Comparison of ENCODE assay signal across 8 cellular contexts in the genomic region with DNA sequence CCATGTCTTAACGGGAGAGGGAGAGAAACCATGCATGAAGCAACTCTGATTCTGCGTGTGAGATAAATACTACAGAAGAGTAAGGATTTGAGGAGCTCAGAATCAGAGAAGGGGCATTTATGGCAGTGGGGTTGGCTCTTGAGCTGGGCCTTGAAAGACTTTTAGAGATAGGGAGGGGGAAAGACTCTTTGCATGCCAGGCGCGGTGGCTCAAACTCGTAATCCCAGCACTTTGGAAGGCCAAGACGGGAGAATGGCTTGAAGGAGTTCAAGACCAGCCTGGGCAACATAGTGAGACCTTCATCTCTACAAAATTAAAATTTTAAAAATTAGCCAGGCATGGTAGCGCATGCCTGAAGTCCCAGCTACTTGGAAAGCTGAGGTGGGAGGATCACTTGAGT. TPM values are rescaled to one million over a fixed set of nuclear protein-coding genes. Genes with fewer than 3 reads are reported as not detected.
DNase-seq lines count a peak whose midpoint lies in the region; ATAC-seq and TF ChIP-seq lines count a peak whose summit lies in the region.

No MANE protein-coding gene starts in this region.

- peak overlapping the region in 1 of 3 donors; percentile 82 for H3K9ac ChIP-seq in skeletal muscle tissue (ENCODE audit: low read depth in 1 of 3, low read length in 3 of 3)

- no peaks in the 10 kb centered on the region for H3K36me3 ChIP-seq in skeletal muscle tissue (ENCODE audit: control insufficient read depth in 3 of 3, insufficient read depth in 3 of 3, low read length in 3 of 3)

- ATAC-seq in HG03280 (IDR thresholded peaks at IDR 0.05; ENCODE audit: unreplicated experiment), result no peak
- no peak for ATAC-seq in HG03460 (IDR thresholded peaks at IDR 0.05; ENCODE audit: unreplicated experiment)

- no peak for TF ChIP-seq CTCF in GM12864 (IDR thresholded peaks at IDR 0.05; ENCODE audit: low read depth, low read length, missing control alignments)
- TF ChIP-seq CTCF in VCaP (conservative IDR thresholded peaks at IDR 0.05), result no peak

- peaks cover 28 to 62% (median 36%) of the 10 kb centered on the region in 3 donors for H3K4me1 ChIP-seq in skeletal muscle tissue (ENCODE audit: control insufficient read depth in 3 of 3, insufficient read depth in 3 of 3, low read length in 3 of 3)

- no peak for DNase-seq in GM12864 (ENCODE audit: low read depth)
- DNase-seq in NCI-H446 treated with DMSO at 0.1 percent for 48 hours (lab: John Stamatoyannopoulos, UW), result no peak
- DNase-seq in DMS153 (lab: John Stamatoyannopoulos, UW), result no peak

- H3K4me3 ChIP-seq in GM12864 (ENCODE audit: low read depth, low read length) (peak overlapping the region; percentile 83), iPS-11a (ENCODE audit: low read depth, low read length) (peak overlapping the region; percentile 45), skeletal muscle tissue (ENCODE audit: low read length in 3 of 3) (peak overlapping the region; percentile 82 to 94 (median 93))

- H3K27me3 ChIP-seq in skeletal muscle tissue (ENCODE audit: control insufficient read depth in 3 of 3, insufficient read depth in 3 of 3, low read length in 3 of 3), result no peaks in the 10 kb centered on the region

- H3K27ac ChIP-seq in VCaP, result peak overlapping the region; percentile 77
- peak overlapping the region; percentile 97 for H3K27ac ChIP-seq in skeletal muscle tissue (ENCODE audit: low read depth, low read length)

- no peaks in the 10 kb centered on the region for H3K9me3 ChIP-seq in skeletal muscle tissue (ENCODE audit: control insufficient read depth in 3 of 3, low read length in 3 of 3)

RNA-seq across cellular contexts. Expression of a gene that starts 0.7 kb away (rescaled TPM):
- total RNA-seq in skeletal muscle tissue, result 0.52 TPM

RNA-seq across cellular contexts. Expression of a gene that starts 0.9 kb away (rescaled TPM):
- total RNA-seq in skeletal muscle tissue, result 3.1 TPM

RNA-seq across cellular contexts. Expression of a gene that starts 55.8 kb away (rescaled TPM):
- not detected for total RNA-seq in skeletal muscle tissue
